Comparison of ENCODE assay signal across 1 cellular context in the genomic region with DNA sequence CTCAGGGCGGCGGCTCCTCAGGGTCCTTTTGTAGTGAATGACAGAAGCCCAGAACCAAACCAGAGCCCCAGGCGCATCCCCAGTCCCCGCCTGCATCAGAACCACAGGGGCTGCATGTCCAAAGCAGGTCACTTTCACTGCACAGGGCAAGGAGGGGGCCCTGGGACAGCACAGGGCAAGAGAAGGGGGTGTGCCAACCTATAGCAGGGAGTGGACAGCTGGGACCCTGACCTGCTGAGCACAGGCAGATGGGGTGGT.
TF ChIP-seq lines count a peak whose summit lies in the region.

No MANE protein-coding gene starts in this region.

TF ChIP-seq in GM23338, 12 proteins besides CTCF, POLR2A, EP300 and RAD21 (continued from another document):
- TF ChIP-seq, protein P1, sequence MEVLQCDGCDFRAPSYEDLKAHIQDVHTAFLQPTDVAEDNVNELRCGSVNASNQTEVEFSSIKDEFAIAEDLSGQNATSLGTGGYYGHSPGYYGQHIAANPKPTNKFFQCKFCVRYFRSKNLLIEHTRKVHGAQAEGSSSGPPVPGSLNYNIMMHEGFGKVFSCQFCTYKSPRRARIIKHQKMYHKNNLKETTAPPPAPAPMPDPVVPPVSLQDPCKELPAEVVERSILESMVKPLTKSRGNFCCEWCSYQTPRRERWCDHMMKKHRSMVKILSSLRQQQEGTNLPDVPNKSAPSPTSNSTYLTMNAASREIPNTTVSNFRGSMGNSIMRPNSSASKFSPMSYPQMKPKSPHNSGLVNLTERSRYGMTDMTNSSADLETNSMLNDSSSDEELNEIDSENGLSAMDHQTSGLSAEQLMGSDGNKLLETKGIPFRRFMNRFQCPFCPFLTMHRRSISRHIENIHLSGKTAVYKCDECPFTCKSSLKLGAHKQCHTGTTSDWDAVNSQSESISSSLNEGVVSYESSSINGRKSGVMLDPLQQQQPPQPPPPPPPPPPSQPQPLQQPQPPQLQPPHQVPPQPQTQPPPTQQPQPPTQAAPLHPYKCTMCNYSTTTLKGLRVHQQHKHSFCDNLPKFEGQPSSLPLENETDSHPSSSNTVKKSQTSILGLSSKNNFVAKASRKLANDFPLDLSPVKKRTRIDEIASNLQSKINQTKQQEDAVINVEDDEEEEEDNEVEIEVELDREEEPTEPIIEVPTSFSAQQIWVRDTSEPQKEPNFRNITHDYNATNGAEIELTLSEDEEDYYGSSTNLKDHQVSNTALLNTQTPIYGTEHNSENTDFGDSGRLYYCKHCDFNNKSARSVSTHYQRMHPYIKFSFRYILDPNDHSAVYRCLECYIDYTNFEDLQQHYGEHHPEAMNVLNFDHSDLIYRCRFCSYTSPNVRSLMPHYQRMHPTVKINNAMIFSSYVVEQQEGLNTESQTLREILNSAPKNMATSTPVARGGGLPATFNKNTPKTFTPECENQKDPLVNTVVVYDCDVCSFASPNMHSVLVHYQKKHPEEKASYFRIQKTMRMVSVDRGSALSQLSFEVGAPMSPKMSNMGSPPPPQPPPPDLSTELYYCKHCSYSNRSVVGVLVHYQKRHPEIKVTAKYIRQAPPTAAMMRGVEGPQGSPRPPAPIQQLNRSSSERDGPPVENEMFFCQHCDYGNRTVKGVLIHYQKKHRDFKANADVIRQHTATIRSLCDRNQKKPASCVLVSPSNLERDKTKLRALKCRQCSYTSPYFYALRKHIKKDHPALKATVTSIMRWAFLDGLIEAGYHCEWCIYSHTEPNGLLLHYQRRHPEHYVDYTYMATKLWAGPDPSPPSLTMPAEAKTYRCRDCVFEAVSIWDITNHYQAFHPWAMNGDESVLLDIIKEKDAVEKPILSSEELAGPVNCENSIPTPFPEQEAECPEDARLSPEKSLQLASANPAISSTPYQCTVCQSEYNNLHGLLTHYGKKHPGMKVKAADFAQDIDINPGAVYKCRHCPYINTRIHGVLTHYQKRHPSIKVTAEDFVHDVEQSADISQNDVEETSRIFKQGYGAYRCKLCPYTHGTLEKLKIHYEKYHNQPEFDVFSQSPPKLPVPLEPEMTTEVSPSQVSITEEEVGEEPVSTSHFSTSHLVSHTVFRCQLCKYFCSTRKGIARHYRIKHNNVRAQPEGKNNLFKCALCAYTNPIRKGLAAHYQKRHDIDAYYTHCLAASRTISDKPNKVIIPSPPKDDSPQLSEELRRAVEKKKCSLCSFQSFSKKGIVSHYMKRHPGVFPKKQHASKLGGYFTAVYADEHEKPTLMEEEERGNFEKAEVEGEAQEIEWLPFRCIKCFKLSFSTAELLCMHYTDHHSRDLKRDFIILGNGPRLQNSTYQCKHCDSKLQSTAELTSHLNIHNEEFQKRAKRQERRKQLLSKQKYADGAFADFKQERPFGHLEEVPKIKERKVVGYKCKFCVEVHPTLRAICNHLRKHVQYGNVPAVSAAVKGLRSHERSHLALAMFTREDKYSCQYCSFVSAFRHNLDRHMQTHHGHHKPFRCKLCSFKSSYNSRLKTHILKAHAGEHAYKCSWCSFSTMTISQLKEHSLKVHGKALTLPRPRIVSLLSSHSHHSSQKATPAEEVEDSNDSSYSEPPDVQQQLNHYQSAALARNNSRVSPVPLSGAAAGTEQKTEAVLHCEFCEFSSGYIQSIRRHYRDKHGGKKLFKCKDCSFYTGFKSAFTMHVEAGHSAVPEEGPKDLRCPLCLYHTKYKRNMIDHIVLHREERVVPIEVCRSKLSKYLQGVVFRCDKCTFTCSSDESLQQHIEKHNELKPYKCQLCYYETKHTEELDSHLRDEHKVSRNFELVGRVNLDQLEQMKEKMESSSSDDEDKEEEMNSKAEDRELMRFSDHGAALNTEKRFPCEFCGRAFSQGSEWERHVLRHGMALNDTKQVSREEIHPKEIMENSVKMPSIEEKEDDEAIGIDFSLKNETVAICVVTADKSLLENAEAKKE (CRISPR knock-in tag; IDR thresholded peaks at IDR 0.05) = no peak
